In genomic region chr4:174215055-174215454, GRCh38 we compare ENCODE assay signal across 19 cellular contexts.
DNase-seq lines count a peak whose midpoint lies in the region; ATAC-seq, FAIRE-seq and TF ChIP-seq lines count a peak whose summit lies in the region.
"Had no signal": no experiment of that assay in that cellular context is flagged by ENCODE, and none has a peak within 500 bp of the region (broad histone marks: within the 10 kb centered on the region; RNA-seq: fewer than 3 reads in every experiment).

No MANE protein-coding gene starts in this region.

- WGBS in heart right ventricle, 2 donors, result 40 to 44% methylated on average over 5 of the region's 5 CpGs
- 18 to 33% (median 25%) methylated on average over 5 of the region's 5 CpGs for WGBS in small intestine, 3 donors

- no peak for TF ChIP-seq CTCF in heart right ventricle (IDR thresholded peaks at IDR 0.05)
- TF ChIP-seq CTCF in breast epithelium (IDR thresholded peaks at IDR 0.05), result no peak

- no peaks in the 10 kb centered on the region for H3K36me3 ChIP-seq in heart right ventricle
- H3K36me3 ChIP-seq in iPS-20b (ENCODE audit: insufficient read depth, low read depth, low read length), result no peaks in the 10 kb centered on the region
- no peaks in the 10 kb centered on the region for H3K36me3 ChIP-seq in small intestine (ENCODE audit: control insufficient read depth in 2 of 2, insufficient read depth in 2 of 2, low read length in 2 of 2)
- no peaks in the 10 kb centered on the region for H3K36me3 ChIP-seq in breast epithelium
- H3K36me3 ChIP-seq: lower lobe of right lung, MG63, tibial nerve had no signal

- H3K4me1 ChIP-seq in heart right ventricle (peaks cover 4 to 56% (median 33%) of the 10 kb centered on the region in 9 donors), iPS-20b (ENCODE audit: insufficient read depth, low read length) (peaks cover 15% of the 10 kb centered on the region), small intestine (ENCODE audit: control insufficient read depth in 2 of 2, insufficient read depth in 1 of 2, low read depth in 1 of 2, low read length in 1 of 2) (peaks cover 0 to 7% of the 10 kb centered on the region in 2 donors), breast epithelium (peaks cover 0 to 14% of the 10 kb centered on the region in 2 donors)

- H3K27me3 Mint-ChIP-seq in activated T-helper 1 cell treated with anti-CD3 and anti-CD28 coated beads, Interleukin-12 subunit alpha, Interleukin-12 subunit beta, Interleukin-2, Interleukin-4 antibody, amounts not matched to agents 30 ng/mL and 10 ng/mL and 1 ng/mL, durations not matched to agents 14 hours and 24 hours and 36 hours (ENCODE audit: insufficient read depth), result peaks cover 95% of the 10 kb centered on the region

- H3K36me3 Mint-ChIP-seq in activated T-helper 1 cell treated with anti-CD3 and anti-CD28 coated beads, Interleukin-12 subunit alpha, Interleukin-12 subunit beta, Interleukin-2, Interleukin-4 antibody, amounts not matched to agents 30 ng/mL and 10 ng/mL and 1 ng/mL, durations not matched to agents 14 hours and 24 hours and 36 hours (ENCODE audit: low read depth), result no peaks in the 10 kb centered on the region

- H3K9ac ChIP-seq in iPS-20b (ENCODE audit: low read depth, low read length), result no peak overlapping the region

- H3K9me3 ChIP-seq in heart right ventricle (no peaks in the 10 kb centered on the region), iPS-20b (ENCODE audit: insufficient read depth, low read depth, low read length) (no peaks in the 10 kb centered on the region; the same call in 1 of the 2 replicates), small intestine (ENCODE audit: control insufficient read depth, low read depth) (no peaks in the 10 kb centered on the region), breast epithelium (no peaks in the 10 kb centered on the region)
- H3K9me3 ChIP-seq: body of pancreas, lower lobe of right lung, MG63, tibial nerve had no signal

- peaks cover 48% of the 10 kb centered on the region for H3K4me1 Mint-ChIP-seq in activated T-helper 1 cell treated with anti-CD3 and anti-CD28 coated beads, Interleukin-12 subunit alpha, Interleukin-12 subunit beta, Interleukin-2, Interleukin-4 antibody, amounts not matched to agents 30 ng/mL and 10 ng/mL and 1 ng/mL, durations not matched to agents 14 hours and 24 hours and 36 hours (ENCODE audit: low read depth)

- intact Hi-C loops in heart right ventricle (cut with DNase I), result loop anchor here in 1 of 10 donors (10.0 kb wide), 1 partner anchor 690 kb away; no protein-coding TSS in a partner anchor
- intact Hi-C loops in Right ventricle myocardium superior (cut with DNase I), result no loop called here
- intact Hi-C loops in activated T-helper 1 cell treated with anti-CD3 and anti-CD28 coated beads, Interleukin-12 subunit alpha, Interleukin-12 subunit beta, Interleukin-2, Interleukin-4 antibody, amounts not matched to agents 30 ng/mL and 10 ng/mL and 1 ng/mL, durations not matched to agents 14 hours and 24 hours and 36 hours (cut with micrococcal nuclease), result loop anchor here (5.0 kb wide), 1 partner anchor 698 kb away; no protein-coding TSS in a partner anchor
- intact Hi-C loops in breast epithelium (cut with DNase I; ENCODE audit: low total_unique reads), result no loop called here

- H3K4me3 ChIP-seq in heart right ventricle, result peak overlapping the region in 7 of 10 donors; percentile 5 to 56 (median 47)
- H3K4me3 ChIP-seq in iPS-20b (ENCODE audit: low read length), result peak overlapping the region; percentile 57; the same call in 1 of the 2 replicates
- H3K4me3 ChIP-seq in small intestine (ENCODE audit: low read depth in 1 of 2, low read length in 2 of 2), result no peak overlapping the region
- H3K4me3 ChIP-seq in breast epithelium, result no peak overlapping the region
- H3K4me3 ChIP-seq: body of pancreas, lower lobe of right lung had no signal

- peaks cover 8% of the 10 kb centered on the region for H3K9me3 Mint-ChIP-seq in activated T-helper 1 cell treated with anti-CD3 and anti-CD28 coated beads, Interleukin-12 subunit alpha, Interleukin-12 subunit beta, Interleukin-2, Interleukin-4 antibody, amounts not matched to agents 30 ng/mL and 10 ng/mL and 1 ng/mL, durations not matched to agents 14 hours and 24 hours and 36 hours

- H3K27me3 ChIP-seq in heart right ventricle, result peaks cover 0 to 100% (median 89%) of the 10 kb centered on the region in 7 donors
- H3K27me3 ChIP-seq in iPS-20b (ENCODE audit: insufficient read depth, low read length), result peaks cover 100% of the 10 kb centered on the region
- H3K27me3 ChIP-seq in small intestine (ENCODE audit: control insufficient read depth in 2 of 2, insufficient read depth in 2 of 2, low read length in 2 of 2), result peaks cover 0 to 39% of the 10 kb centered on the region in 2 donors
- H3K27me3 ChIP-seq in breast epithelium, result peaks cover 0 to 81% of the 10 kb centered on the region in 2 donors
- H3K27me3 ChIP-seq: MG63 had no signal

- no peak for DNase-seq in heart right ventricle
- DNase-seq in Right ventricle myocardium superior, result no peak
- no peak for DNase-seq in activated T-helper 1 cell treated with anti-CD3 and anti-CD28 coated beads, Interleukin-12 subunit alpha, Interleukin-12 subunit beta, Interleukin-2, Interleukin-4 antibody, amounts not matched to agents 30 ng/mL and 10 ng/mL and 1 ng/mL, durations not matched to agents 14 hours and 24 hours and 36 hours (ENCODE audit: low spot score)
- no peak for DNase-seq in small intestine
- no peak for DNase-seq in GM19238 (ENCODE audit: insufficient read length, low spot score)
- no peak for DNase-seq in globus pallidus (ENCODE audit: low spot score)
- DNase-seq in breast epithelium (ENCODE audit: low spot score in 2 of 2), result no peak
- DNase-seq: ACHN; activated CD4-positive, alpha-beta T cell treated with anti-CD3 and anti-CD28 coated beads for 48 hours; activated naive CD4-positive, alpha-beta T cell treated with Interleukin-2 at 50 U/mL for 16 hours; body of pancreas; IMR-90; lower lobe of right lung; MG63; posterior cingulate gyrus had no signal

- no peak for TF ChIP-seq POLR2A in breast epithelium (IDR thresholded peaks at IDR 0.05)

- no peak overlapping the region for H3K4me3 Mint-ChIP-seq in activated T-helper 1 cell treated with anti-CD3 and anti-CD28 coated beads, Interleukin-12 subunit alpha, Interleukin-12 subunit beta, Interleukin-2, Interleukin-4 antibody, amounts not matched to agents 30 ng/mL and 10 ng/mL and 1 ng/mL, durations not matched to agents 14 hours and 24 hours and 36 hours

- peak overlapping the region; percentile 35 for H3K27ac Mint-ChIP-seq in activated T-helper 1 cell treated with anti-CD3 and anti-CD28 coated beads, Interleukin-12 subunit alpha, Interleukin-12 subunit beta, Interleukin-2, Interleukin-4 antibody, amounts not matched to agents 30 ng/mL and 10 ng/mL and 1 ng/mL, durations not matched to agents 14 hours and 24 hours and 36 hours
- H3K27ac Mint-ChIP-seq: CD14-positive monocyte had no signal

- H3K27ac ChIP-seq in heart right ventricle, result peak overlapping the region in 1 of 10 donors; percentile 34
- no peak overlapping the region for H3K27ac ChIP-seq in iPS-20b (ENCODE audit: low read length)
- no peak overlapping the region for H3K27ac ChIP-seq in small intestine (ENCODE audit: low read depth in 1 of 2, low read length in 1 of 2)
- no peak overlapping the region for H3K27ac ChIP-seq in breast epithelium
- H3K27ac ChIP-seq: lower lobe of right lung, tibial nerve had no signal

- ATAC-seq in heart right ventricle, result no peak
- no peak for ATAC-seq in Right ventricle myocardium superior (ENCODE audit: poor library complexity)
- ATAC-seq: body of pancreas, lower lobe of right lung had no signal

- peak; percentile 19 for FAIRE-seq in small intestine (lab: Jason Lieb, UNC)
- FAIRE-seq: frontal cortex had no signal

Comparison
In these comparisons a context has a peak if more than half of its experiments do, and no peak if none do; other contexts are left out.
1. H3K4me3 ChIP-seq: peak in heart right ventricle (7 of 10) and iPS-20b (single experiment); none in small intestine (0 of 2) and breast epithelium (0 of 3).